Comparison of ENCODE assay signal across 12 cellular contexts in the genomic region with DNA sequence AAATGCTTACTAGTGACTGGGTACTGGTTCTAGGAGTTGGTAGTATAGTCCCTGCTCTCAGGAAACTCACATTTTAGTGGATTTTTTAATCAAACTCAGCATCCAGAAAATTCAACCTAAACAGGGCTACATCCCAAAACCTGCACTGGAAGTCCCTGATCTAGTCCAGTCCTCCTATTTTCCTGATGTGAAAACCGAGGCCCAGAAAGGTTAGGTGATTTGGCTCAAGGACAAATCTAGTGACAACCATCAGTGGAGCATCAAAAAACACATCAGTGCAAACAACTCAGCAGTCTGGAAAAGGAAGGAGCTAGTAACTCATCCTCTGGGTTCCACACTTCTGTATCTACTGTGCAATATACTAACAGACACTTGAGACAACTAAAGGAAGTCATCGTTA. TPM values are rescaled to one million over a fixed set of nuclear protein-coding genes. Genes with fewer than 3 reads are reported as not detected.
DNase-seq lines count a peak whose midpoint lies in the region; ATAC-seq, FAIRE-seq and TF ChIP-seq lines count a peak whose summit lies in the region.
"Had no signal": no experiment of that assay in that cellular context is flagged by ENCODE, and none has a peak within 500 bp of the region (broad histone marks: within the 10 kb centered on the region; RNA-seq: fewer than 3 reads in every experiment).

No MANE protein-coding gene starts in this region.

- WGBS in K562 (ENCODE audit: insufficient coverage, low coverage, missing lambda C conversion rate) = 47% methylated on average over 2 of the region's 2 CpGs

- intact Hi-C loops in K562 (cut with micrococcal nuclease) = no loop called here
- intact Hi-C loops in upper lobe of right lung (cut with DNase I) = no loop called here

- no peak for ATAC-seq in GM23338
- ATAC-seq in K562 = no peak
- no peak for ATAC-seq in upper lobe of right lung
- no peak for ATAC-seq in HG03159 (IDR thresholded peaks at IDR 0.05; ENCODE audit: unreplicated experiment)
- ATAC-seq: PC-3 had no signal

- no peaks in the 10 kb centered on the region for H3K9me1 ChIP-seq in K562 (ENCODE audit: control insufficient read depth, insufficient read depth, low read length)

- no peaks in the 10 kb centered on the region for H3K9me3 ChIP-seq in K562 (replicated peaks; ENCODE audit: control insufficient read depth, insufficient read depth, low read depth, low read length)
- H3K9me3 ChIP-seq in upper lobe of right lung = no peaks in the 10 kb centered on the region
- H3K9me3 ChIP-seq: mucosa of descending colon, upper lobe of left lung had no signal

- TF ChIP-seq CTCF in GM23338 (conservative IDR thresholded peaks at IDR 0.05; ENCODE audit: low read depth in 2 of 2) (no peak), K562 (IDR thresholded peaks at IDR 0.05 in 2 of 3, conservative IDR thresholded peaks at IDR 0.05 in 1 of 3; ENCODE audit: insufficient read depth in 2 of 3, low read depth in 1 of 3, low read length in 3 of 3) (no peak), progenitor cell of endocrine pancreas (IDR thresholded peaks at IDR 0.05; ENCODE audit: unreplicated experiment) (no peak), upper lobe of right lung (IDR thresholded peaks at IDR 0.05) (no peak)

- H3F3A ChIP-seq in GM23338 (replicated peaks; ENCODE audit: low read depth) = peaks cover 2% of the 10 kb centered on the region; the same call in 1 of the 2 replicates

- H3K27ac ChIP-seq in GM23338 (ENCODE audit: low read depth) = peak overlapping the region; percentile 87; the same call in 1 of the 2 replicates
- H3K27ac ChIP-seq in K562 (ENCODE audit: extremely low read depth, low read depth, low read length) = no peak overlapping the region
- no peak overlapping the region for H3K27ac ChIP-seq in upper lobe of right lung

- no peaks in the 10 kb centered on the region for H3K9me3 Mint-ChIP-seq in T-helper 1 cell treated with Interleukin-12 subunit alpha and Interleukin-12 subunit beta and Interleukin-4 antibody, amounts not matched to agents 30 μg/mL and 1 μg/mL, for 36 hours
- H3K9me3 Mint-ChIP-seq in GM23338 (no peaks in the 10 kb centered on the region), progenitor cell of endocrine pancreas (ENCODE audit: low read depth) (no peaks in the 10 kb centered on the region)

- no peak for TF ChIP-seq RAD21 in K562 (CRISPR knock-in tag; conservative IDR thresholded peaks at IDR 0.05 in 1 of 2, IDR thresholded peaks at IDR 0.05 in 1 of 2)

- H3K36me3 Mint-ChIP-seq in T-helper 1 cell treated with Interleukin-12 subunit alpha and Interleukin-12 subunit beta and Interleukin-4 antibody, amounts not matched to agents 30 μg/mL and 1 μg/mL, for 36 hours (ENCODE audit: low read depth) = peaks cover 19% of the 10 kb centered on the region
- no peaks in the 10 kb centered on the region; the same call in 2 of the 3 replicates for H3K36me3 Mint-ChIP-seq in GM23338 (ENCODE audit: low read depth)
- peaks cover 23% of the 10 kb centered on the region for H3K36me3 Mint-ChIP-seq in progenitor cell of endocrine pancreas (ENCODE audit: insufficient read depth)

- H3K27ac Mint-ChIP-seq in T-helper 1 cell treated with Interleukin-12 subunit alpha and Interleukin-12 subunit beta and Interleukin-4 antibody, amounts not matched to agents 30 μg/mL and 1 μg/mL, for 36 hours = peak overlapping the region; percentile 54
- no peak overlapping the region for H3K27ac Mint-ChIP-seq in GM23338
- H3K27ac Mint-ChIP-seq in progenitor cell of endocrine pancreas = peak overlapping the region; percentile 12

- peaks cover 70% of the 10 kb centered on the region for H3K4me1 ChIP-seq in GM23338 (ENCODE audit: insufficient read depth)
- H3K4me1 ChIP-seq in K562 (replicated peaks in 1 of 2; ENCODE audit: control insufficient read depth in 2 of 2, insufficient read depth in 2 of 2, low read length in 2 of 2) = no peaks in the 10 kb centered on the region; a peak in 2 of 5 replicates
- H3K4me1 ChIP-seq in upper lobe of right lung = peaks cover 42% of the 10 kb centered on the region

- H3K4me2 ChIP-seq in GM23338 (peak overlapping the region; percentile 3; the same call in 1 of the 2 replicates), K562 (ENCODE audit: insufficient read depth, low read length) (no peak overlapping the region)

- BruUV-seq in K562 (replicated peaks; lab: Mats Ljungman, UMichigan) = no TSS peak

- H3K27me3 ChIP-seq in GM23338 (ENCODE audit: insufficient read depth) (no peaks in the 10 kb centered on the region), K562 (ENCODE audit: control insufficient read depth in 2 of 2, insufficient read depth in 2 of 2, low read length in 2 of 2) (no peaks in the 10 kb centered on the region), upper lobe of right lung (no peaks in the 10 kb centered on the region)
- H3K27me3 ChIP-seq: upper lobe of left lung had no signal

- no peak overlapping the region for H3K9ac ChIP-seq in K562 (ENCODE audit: insufficient read depth in 1 of 2, low read depth in 2 of 2, low read length in 2 of 2)

- H3K4me3 ChIP-seq in GM23338 = no peak overlapping the region
- H3K4me3 ChIP-seq in K562 = no peak overlapping the region
- H3K4me3 ChIP-seq in upper lobe of right lung = no peak overlapping the region
- H3K4me3 ChIP-seq: mucosa of descending colon, upper lobe of left lung had no signal

- no peaks in the 10 kb centered on the region for H3K36me3 ChIP-seq in GM23338 (ENCODE audit: insufficient read depth)
- H3K36me3 ChIP-seq in K562 (ENCODE audit: control insufficient read depth, insufficient read depth, low read length) = no peaks in the 10 kb centered on the region
- H3K36me3 ChIP-seq in upper lobe of right lung = no peaks in the 10 kb centered on the region
- H3K36me3 ChIP-seq: upper lobe of left lung had no signal

- H3K79me2 ChIP-seq in GM23338 (replicated peaks; ENCODE audit: insufficient read depth) (peaks cover 100% of the 10 kb centered on the region), K562 (ENCODE audit: control insufficient read depth, insufficient read depth, low read length) (no peaks in the 10 kb centered on the region)

- in situ Hi-C loops in K562 (cut with MboI) = no loop called here

- H2AFZ ChIP-seq in GM23338 (no peak overlapping the region), K562 (ENCODE audit: low read depth, low read length) (no peak overlapping the region)

- no peaks in the 10 kb centered on the region for H3K9me2 ChIP-seq in GM23338 (ENCODE audit: insufficient read depth)

- DNase-seq in T-helper 1 cell = no peak
- no peak for DNase-seq in GM23338 (ENCODE audit: low spot score)
- DNase-seq in K562 (ENCODE audit: extremely low read depth in 1 of 4, low spot score in 3 of 4) = no peak
- DNase-seq in progenitor cell of endocrine pancreas (ENCODE audit: low spot score, unreplicated experiment) = no peak
- no peak for DNase-seq in medulla oblongata (ENCODE audit: extremely low spot score)
- no peak for DNase-seq in upper lobe of right lung
- DNase-seq: mucosa of descending colon, NCI-H226, PC-3 had no signal

- CTCF ChIA-PET in K562 (lab: Yijun Ruan, JAX; ENCODE audit: low intra/inter-chr PET ratio) = no interaction called here

- peaks cover 47% of the 10 kb centered on the region for H3K4me1 Mint-ChIP-seq in T-helper 1 cell treated with Interleukin-12 subunit alpha and Interleukin-12 subunit beta and Interleukin-4 antibody, amounts not matched to agents 30 μg/mL and 1 μg/mL, for 36 hours (ENCODE audit: low read depth)
- H3K4me1 Mint-ChIP-seq in GM23338 (peaks cover 49% of the 10 kb centered on the region), progenitor cell of endocrine pancreas (ENCODE audit: low read depth) (peaks cover 61% of the 10 kb centered on the region)

- H4K20me1 ChIP-seq in GM23338 (replicated peaks; ENCODE audit: insufficient read depth) (peaks cover 59% of the 10 kb centered on the region), K562 (replicated peaks; ENCODE audit: control insufficient read depth, insufficient read depth, low read length) (peaks cover 3% of the 10 kb centered on the region; the same call in 1 of the 2 replicates)

- H3K27me3 Mint-ChIP-seq in T-helper 1 cell treated with Interleukin-12 subunit alpha and Interleukin-12 subunit beta and Interleukin-4 antibody, amounts not matched to agents 30 μg/mL and 1 μg/mL, for 36 hours (ENCODE audit: low read depth) = no peaks in the 10 kb centered on the region
- H3K27me3 Mint-ChIP-seq in GM23338 (ENCODE audit: insufficient read depth, low read depth, poor library complexity) = peaks cover 4% of the 10 kb centered on the region
- no peaks in the 10 kb centered on the region for H3K27me3 Mint-ChIP-seq in progenitor cell of endocrine pancreas

- TF ChIP-seq POLR2A in K562 (conservative IDR thresholded peaks at IDR 0.05) = no peak

- no peak overlapping the region for H3K4me3 Mint-ChIP-seq in T-helper 1 cell treated with Interleukin-12 subunit alpha and Interleukin-12 subunit beta and Interleukin-4 antibody, amounts not matched to agents 30 μg/mL and 1 μg/mL, for 36 hours
- H3K4me3 Mint-ChIP-seq in GM23338 = no peak overlapping the region
- no peak overlapping the region for H3K4me3 Mint-ChIP-seq in progenitor cell of endocrine pancreas (ENCODE audit: low read depth)

- TF ChIP-seq EP300 in K562 (IDR thresholded peaks at IDR 0.05; ENCODE audit: low read length) = no peak

- FAIRE-seq in K562 (lab: Jason Lieb, UNC) = peak; percentile 26

- POLR2A ChIA-PET in K562 (lab: Yijun Ruan, JAX) = interaction anchor here (0.6 to 2.2 kb wide), 4 partner anchors 13 to 1054 kb away, joined by 3 to 13 read pairs (median 4); a partner anchor contains a TSS

RNA-seq across cellular contexts. Expression of a gene that starts 38.2 kb away (rescaled TPM):
- total RNA-seq in GM23338 (2014; rRNA removed; shearing (Covaris generic)) = 101 and 107 TPM in 2 replicates
- polyA plus RNA-seq in GM23338 (2016; fragmentation: Nextera tagmentation; extraction: Ambion mirVana) (32.3 and 34.0 TPM in 2 replicates), K562 (2011; rRNA removed) (6.5 and 7.6 TPM in 2 replicates), K562 (2014; fragmentation: Illumina TruSeq; extraction: Trizol) (3.7 TPM in 2 replicates), K562 (2014; fragmentation: Nextera tagmentation; extraction: Ambion mirVana) (1 to 10 TPM; 1.4 to 2.7 TPM), K562 (2014; rRNA removed) (3.1 and 3.6 TPM in 2 replicates)
- 17.1 and 21.7 TPM in 2 replicates for total RNA-seq in K562 (2011; cell fraction: chromatin; rRNA removed; ENCODE audit: low replicate concordance)
- total RNA-seq in K562 (2011; cell fraction: nucleolus; rRNA removed) = 10.0 TPM in 2 replicates
- total RNA-seq in K562 (2011; cell fraction: nucleoplasm; rRNA removed) = 14.9 and 22.2 TPM in 2 replicates
- total RNA-seq in K562 (2014; rRNA removed) (1.9 and 2.9 TPM in 2 replicates), K562 (2014; rRNA removed; fragmentation: Illumina TruSeq; extraction: Trizol) (5.2 and 5.4 TPM in 2 replicates), K562 (2015; rRNA removed; fragmentation: Illumina TruSeq; extraction: Trizol) (4.6 TPM in 2 replicates), K562 (2021) (7.2 and 7.9 TPM in 2 replicates), progenitor cell of endocrine pancreas (174 and 198 TPM in 2 replicates), upper lobe of right lung (60.4 TPM)
- 3.7 and 5.7 TPM in 2 replicates for polyA plus RNA-seq in K562 (2011; cell fraction: cytosol; rRNA removed)
- polyA plus RNA-seq in K562 (2011; cell fraction: nucleus; rRNA removed) = 4.2 and 5.2 TPM in 2 replicates
- polyA plus RNA-seq in K562 (2012) = 2.9 TPM in 2 replicates
- 9.3 and 10.0 TPM in 2 replicates for polyA minus RNA-seq in K562 (2011; rRNA and poly(A)+ RNA removed)
- 4.6 and 6.7 TPM in 2 replicates for polyA minus RNA-seq in K562 (2011; cell fraction: cytosol; rRNA and poly(A)+ RNA removed)
- 3.4 and 10.7 TPM in 2 replicates for polyA minus RNA-seq in K562 (2011; cell fraction: nucleus; rRNA and poly(A)+ RNA removed)
